In the genomic region with DNA sequence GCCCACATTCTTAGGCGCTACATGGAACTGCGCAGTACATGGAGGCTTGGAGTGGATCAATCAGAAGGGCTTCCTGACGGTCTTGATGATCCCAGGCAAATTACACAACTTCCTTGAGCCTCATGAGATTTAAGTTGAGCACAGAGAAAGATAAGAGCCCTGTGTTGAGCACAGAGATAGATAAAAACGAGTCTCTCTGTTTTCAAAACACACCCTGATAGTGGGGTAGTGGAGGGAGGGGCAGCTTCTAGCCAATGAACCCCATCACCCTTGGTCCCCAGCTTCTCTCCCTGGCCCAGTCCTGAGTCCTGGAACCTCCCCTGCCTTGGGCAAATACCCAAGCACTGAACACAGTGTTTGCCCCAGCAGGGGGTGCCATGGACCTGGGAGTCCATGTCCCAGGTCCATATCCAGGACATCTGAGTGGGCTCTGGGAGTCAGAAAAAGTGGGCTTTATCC, we compare ENCODE assay signal across 11 cellular contexts. TPM values are rescaled to one million over a fixed set of nuclear protein-coding genes. Genes with fewer than 3 reads are reported as not detected.
DNase-seq lines count a peak whose midpoint lies in the region; ATAC-seq and TF ChIP-seq lines count a peak whose summit lies in the region.
"Had no signal": no experiment of that assay in that cellular context is flagged by ENCODE, and none has a peak within 500 bp of the region (broad histone marks: within the 10 kb centered on the region; RNA-seq: fewer than 3 reads in every experiment).

No MANE protein-coding gene starts in this region.

- peaks cover 29% of the 10 kb centered on the region for H3K27me3 Mint-ChIP-seq in HFFc6 (ENCODE audit: insufficient read depth)

- H3K4me1 Mint-ChIP-seq in HFFc6 (ENCODE audit: low read depth) = peaks cover 13% of the 10 kb centered on the region
- H3K4me1 Mint-ChIP-seq: activated naive CD8-positive, alpha-beta T cell treated with anti-CD3 and anti-CD28 coated beads, Interleukin-2, amount 10 ng/mL, durations not matched to agents 7 days and 5 days had no signal

- H3K27ac Mint-ChIP-seq in HFFc6 = no peak overlapping the region
- H3K27ac Mint-ChIP-seq: activated naive CD8-positive, alpha-beta T cell treated with anti-CD3 and anti-CD28 coated beads, Interleukin-2, amount 10 ng/mL, durations not matched to agents 7 days and 5 days; WTC11 had no signal

- ATAC-seq in lower lobe of right lung = peak in 1 of 2 donors; percentile 36
- ATAC-seq in GM21529 (IDR thresholded peaks at IDR 0.05; ENCODE audit: unreplicated experiment) = no peak
- ATAC-seq in HG03457 (IDR thresholded peaks at IDR 0.05; ENCODE audit: unreplicated experiment) = no peak
- ATAC-seq in omental fat pad (ENCODE audit: low FRiP score) = no peak
- ATAC-seq: esophagus mucosa, WTC11 had no signal

- peaks cover 47% of the 10 kb centered on the region for H3K27me3 ChIP-seq in lower lobe of right lung (ENCODE audit: low read depth)

- H3K36me3 Mint-ChIP-seq in HFFc6 (ENCODE audit: low read depth) = no peaks in the 10 kb centered on the region
- H3K36me3 Mint-ChIP-seq: activated naive CD8-positive, alpha-beta T cell treated with anti-CD3 and anti-CD28 coated beads, Interleukin-2, amount 10 ng/mL, durations not matched to agents 7 days and 5 days had no signal

- H3K4me3 ChIP-seq in WI38 (ENCODE audit: low read depth, low read length) (no peak overlapping the region), lower lobe of right lung (no peak overlapping the region)

- H3K27ac ChIP-seq in lower lobe of right lung = no peak overlapping the region

- no peaks in the 10 kb centered on the region for H3K36me3 ChIP-seq in lower lobe of right lung

- no peaks in the 10 kb centered on the region for H3K9me3 Mint-ChIP-seq in HFFc6
- H3K9me3 Mint-ChIP-seq: activated naive CD8-positive, alpha-beta T cell treated with anti-CD3 and anti-CD28 coated beads, Interleukin-2, amount 10 ng/mL, durations not matched to agents 7 days and 5 days had no signal

- no peaks in the 10 kb centered on the region for H3K9me3 ChIP-seq in lower lobe of right lung

- TF ChIP-seq CTCF in HFFc6 (IDR thresholded peaks at IDR 0.05) = peak; percentile 68
- TF ChIP-seq CTCF in WI38 (IDR thresholded peaks at IDR 0.05; ENCODE audit: low read depth, low read length) = 0 out of 2 replicates have a peak, but pooled peaks have one; percentile 17
- TF ChIP-seq CTCF in lower lobe of right lung (IDR thresholded peaks at IDR 0.05) = peak; percentile 23
- TF ChIP-seq CTCF in omental fat pad (IDR thresholded peaks at IDR 0.05) = no peak

- H3K4me3 Mint-ChIP-seq in HFFc6 = no peak overlapping the region
- H3K4me3 Mint-ChIP-seq: activated naive CD8-positive, alpha-beta T cell treated with anti-CD3 and anti-CD28 coated beads, Interleukin-2, amount 10 ng/mL, durations not matched to agents 7 days and 5 days; WTC11 had no signal

- intact Hi-C loops in lower lobe of right lung (cut with DNase I) = no loop called here

- peak; percentile 32 for DNase-seq in EL
- no peak for DNase-seq in HFFc6
- no peak for DNase-seq in lower lobe of right lung
- no peak for DNase-seq in omental fat pad (ENCODE audit: low spot score)
- DNase-seq: activated naive CD8-positive, alpha-beta T cell treated with anti-CD3 and anti-CD28 coated beads, Interleukin-2, amount 10 ng/mL, durations not matched to agents 7 days and 5 days; NCI-H748 treated with DMSO at 0.1 percent for 48 hours had no signal

- no peaks in the 10 kb centered on the region for H3K4me1 ChIP-seq in lower lobe of right lung

RNA-seq across cellular contexts. Expression of gene POU3F1, which starts 9.1 kb away (rescaled TPM):
- under 1 TPM in 1 of 6 experiments, not detected in 5; 0.11 TPM for total RNA-seq in HFFc6 (2021; fragmentation: NEBNext Ultra II Directional; extraction: Animal tissue kit (Norgen Biotek cat#: 25700))
- total RNA-seq in lower lobe of right lung (not detected), omental fat pad (under 1 TPM in 1 of 4 donors, not detected in 3; 0.19 TPM)

RNA-seq across cellular contexts. Expression of gene UTP11, which starts 25.0 kb away (rescaled TPM):
- total RNA-seq in HFFc6 (2021; fragmentation: NEBNext Ultra II Directional; extraction: Animal tissue kit (Norgen Biotek cat#: 25700)) = 10 to 100 TPM; 41.4 to 57.1 (median 49.2) TPM
- 22.8 TPM for total RNA-seq in lower lobe of right lung
- 10 to 100 TPM; 25.1 to 55.2 (median 30.4) TPM for total RNA-seq in omental fat pad

RNA-seq across cellular contexts. Expression of gene FHL3, which starts 32.2 kb away (rescaled TPM):
- total RNA-seq in HFFc6 (2021; fragmentation: NEBNext Ultra II Directional; extraction: Animal tissue kit (Norgen Biotek cat#: 25700)) = 10 to 100 TPM; 29.4 to 40.9 (median 33.2) TPM
- total RNA-seq in lower lobe of right lung (16.9 TPM), omental fat pad (10 to 100 TPM in 3 of 4 donors, 1 to 10 TPM in 1; 9.2 to 27.6 (median 16.4) TPM)

RNA-seq across cellular contexts. Expression of gene SF3A3, which starts 47.7 kb away (rescaled TPM):
- 10 to 100 TPM; 71.6 to 91.6 (median 81.3) TPM for total RNA-seq in HFFc6 (2021; fragmentation: NEBNext Ultra II Directional; extraction: Animal tissue kit (Norgen Biotek cat#: 25700))
- 41.8 TPM for total RNA-seq in lower lobe of right lung
- total RNA-seq in omental fat pad = 10 to 100 TPM; 37.0 to 76.6 (median 50.4) TPM

Comparison
In these comparisons a context has a peak if more than half of its experiments do, and no peak if none do; other contexts are left out.
1. CTCF ChIP-seq: peak in HFFc6 (single experiment), WI38 (single experiment) and lower lobe of right lung (single experiment); none in omental fat pad (0 of 3).